In genomic region chr7:22723171-22723601, GRCh38 we compare ENCODE assay signal across 8 cellular contexts. TPM values are rescaled to one million over a fixed set of nuclear protein-coding genes. Genes with fewer than 3 reads are reported as not detected.
DNase-seq lines count a peak whose midpoint lies in the region; ATAC-seq, FAIRE-seq and TF ChIP-seq lines count a peak whose summit lies in the region.

No MANE protein-coding gene starts in this region.

- ATAC-seq in HG03520 (IDR thresholded peaks at IDR 0.05; ENCODE audit: unreplicated experiment), result no peak
- no peak for ATAC-seq in GM18868 (IDR thresholded peaks at IDR 0.05; ENCODE audit: unreplicated experiment)

- peak overlapping the region; percentile 41 for H3K27ac ChIP-seq in cardiac muscle cell

- no peak for TF ChIP-seq CTCF in cardiac muscle cell (IDR thresholded peaks at IDR 0.05; ENCODE audit: low read depth, low read length)

- H3K9me3 ChIP-seq in cardiac muscle cell (ENCODE audit: low read depth), result no peaks in the 10 kb centered on the region

- no peak overlapping the region for H3K4me3 ChIP-seq in cardiac muscle cell

- H3K36me3 ChIP-seq in cardiac muscle cell, result no peaks in the 10 kb centered on the region

- no peak for DNase-seq in GM19239 (ENCODE audit: insufficient read length, low spot score)
- DNase-seq in SKM-1 (lab: John Stamatoyannopoulos, UW; ENCODE audit: unreplicated experiment), result peak; percentile 38
- DNase-seq in cardiac muscle cell (ENCODE audit: low read depth in 1 of 2, low spot score in 1 of 2), result peak; percentile 46 to 55
- peak; percentile 39 for DNase-seq in putamen (ENCODE audit: low spot score)
- DNase-seq in NCI-H2196 treated with DMSO at 0.1 percent for 48 hours (lab: John Stamatoyannopoulos, UW; ENCODE audit: unreplicated experiment), result no peak
- DNase-seq in hepatic stellate cell (ENCODE audit: low spot score), result no peak

- H3K4me1 ChIP-seq in cardiac muscle cell (ENCODE audit: low read depth), result peaks cover 4% of the 10 kb centered on the region

- FAIRE-seq in GM19239 (lab: Jason Lieb, UNC), result peak; percentile 75

- H3K27me3 ChIP-seq in cardiac muscle cell, result no peaks in the 10 kb centered on the region

RNA-seq across cellular contexts. Expression of gene IL6, which starts 3.8 kb away (rescaled TPM):
- not detected in 2 replicates for total RNA-seq in cardiac muscle cell
- polyA plus RNA-seq in cardiac muscle cell, result not detected in 2 replicates

Comparison
In these comparisons a context has a peak if more than half of its experiments do, and no peak if none do; other contexts are left out.
1. DNase-seq: peak in SKM-1 (single experiment), cardiac muscle cell (2 of 2) and putamen (single experiment); none in GM19239 (single experiment), NCI-H2196 treated with DMSO at 0.1 percent for 48 hours (single experiment) and hepatic stellate cell (single experiment).